1 cellular context compared by ENCODE assay signal in genomic region chrX:107713205-107714195, GRCh38.
TF ChIP-seq lines count a peak whose summit lies in the region.

No MANE protein-coding gene starts in this region.

TF ChIP-seq in HepG2, 621 proteins besides CTCF, POLR2A, EP300 and RAD21 (continued from another document):
- TF ChIP-seq ZNF503 (CRISPR knock-in tag; IDR thresholded peaks at IDR 0.05) (no peak), ZNF317 (CRISPR knock-in tag; IDR thresholded peaks at IDR 0.05) (no peak), RBAK (CRISPR knock-in tag; IDR thresholded peaks at IDR 0.05) (no peak), ZNF224 (CRISPR knock-in tag; IDR thresholded peaks at IDR 0.05) (no peak), ZNF30 (CRISPR knock-in tag; IDR thresholded peaks at IDR 0.05) (no peak), ELF3 (CRISPR knock-in tag; IDR thresholded peaks at IDR 0.05) (no peak), HBP1 (CRISPR knock-in tag; IDR thresholded peaks at IDR 0.05; ENCODE audit: low read depth) (no peak), ZNF318 (CRISPR knock-in tag; IDR thresholded peaks at IDR 0.05) (no peak), ARID4A (CRISPR knock-in tag; IDR thresholded peaks at IDR 0.05; ENCODE audit: borderline replicate concordance) (no peak)
